ENCODE assay signal across 8 cellular contexts in genomic region chr10:38355997-38356926, GRCh38.
DNase-seq lines count a peak whose midpoint lies in the region; ATAC-seq and TF ChIP-seq lines count a peak whose summit lies in the region.
"Not testable (repeated sequence)": the region's sequence is repeated elsewhere in the genome, so short reads cannot be mapped to it uniquely, and the experiment has no call there.

No MANE protein-coding gene starts in this region.

- not testable (repeated sequence) for TF ChIP-seq POLR2A in lower leg skin (IDR thresholded peaks at IDR 0.05)

- not testable (repeated sequence) for H3K9me3 Mint-ChIP-seq in dendritic cell treated with granulocyte-macrophage colony-stimulating factor and Interleukin-4, amounts not matched to agents 40 ng/mL and 50 ng/mL, for 4 days

- H3K27ac Mint-ChIP-seq in dendritic cell treated with granulocyte-macrophage colony-stimulating factor and Interleukin-4, amounts not matched to agents 40 ng/mL and 50 ng/mL, for 4 days = peak overlapping the region; percentile 94

- H3K4me3 Mint-ChIP-seq in dendritic cell treated with granulocyte-macrophage colony-stimulating factor and Interleukin-4, amounts not matched to agents 40 ng/mL and 50 ng/mL, for 4 days = peak overlapping the region; percentile 88

- ATAC-seq in GM19395 (IDR thresholded peaks at IDR 0.05; ENCODE audit: unreplicated experiment) (peak; percentile 100), HG03460 (IDR thresholded peaks at IDR 0.05; ENCODE audit: unreplicated experiment) (peak; percentile 99)

- not testable (repeated sequence) for H3K27me3 Mint-ChIP-seq in dendritic cell treated with granulocyte-macrophage colony-stimulating factor and Interleukin-4, amounts not matched to agents 40 ng/mL and 50 ng/mL, for 4 days

- peaks cover 17% of the 10 kb centered on the region for H3K36me3 Mint-ChIP-seq in dendritic cell treated with granulocyte-macrophage colony-stimulating factor and Interleukin-4, amounts not matched to agents 40 ng/mL and 50 ng/mL, for 4 days (ENCODE audit: low read depth)

- H3K4me1 Mint-ChIP-seq in dendritic cell treated with granulocyte-macrophage colony-stimulating factor and Interleukin-4, amounts not matched to agents 40 ng/mL and 50 ng/mL, for 4 days (ENCODE audit: low read depth) = not testable (repeated sequence)

- peak overlapping the region; percentile 40 for H3K4me3 ChIP-seq in lower leg skin (ENCODE audit: low read depth, poor library complexity, severe bottlenecking)

- not testable (repeated sequence) for TF ChIP-seq CTCF in lower leg skin (IDR thresholded peaks at IDR 0.05)

- intact Hi-C loops in dendritic cell treated with granulocyte-macrophage colony-stimulating factor and Interleukin-4, amounts not matched to agents 40 ng/mL and 50 ng/mL, for 4 days (cut with micrococcal nuclease) = loop anchor here (5.0 kb wide), 1 partner anchor 499 kb away; the partner anchor contains the start of gene ZNF248
- intact Hi-C loops in lower leg skin (cut with DNase I; ENCODE audit: low total_unique reads) = not testable (repeated sequence)

- WGBS in lower leg skin, 2 donors = 4 to 12% methylated on average over 18 to 22 of the region's 56 CpGs

- DNase-seq in C1 segment of cervical spinal cord (lab: John Stamatoyannopoulos, UW) (peak; percentile 2 to 90 (median 76)), NCI-H526 treated with DMSO at 0.1 percent for 48 hours (lab: John Stamatoyannopoulos, UW) (peak; percentile 49), lower leg skin (ENCODE audit: low spot score in 2 of 2) (peak; percentile 78 to 95)
- DNase-seq in activated CD4-positive, alpha-beta T cell treated with anti-CD3 and anti-CD28 coated beads, Interleukin-2, amount 50 U/mL, for 4 hours = peak; percentile 68 to 70
- DNase-seq in stimulated activated CD4-positive, alpha-beta T cell treated with anti-CD3 and anti-CD28 coated beads, Interleukin-2, amount 100 ng/mL, for 4 hours (ENCODE audit: low read depth) = peak; percentile 65

Comparison
In these comparisons a context has a peak if more than half of its experiments do, and no peak if none do; other contexts are left out.
1. Peak in every context shown above with its lines: DNase-seq, ATAC-seq and H3K4me3 ChIP-seq.